ENCODE assay signal across 1 cellular context in the genomic region with DNA sequence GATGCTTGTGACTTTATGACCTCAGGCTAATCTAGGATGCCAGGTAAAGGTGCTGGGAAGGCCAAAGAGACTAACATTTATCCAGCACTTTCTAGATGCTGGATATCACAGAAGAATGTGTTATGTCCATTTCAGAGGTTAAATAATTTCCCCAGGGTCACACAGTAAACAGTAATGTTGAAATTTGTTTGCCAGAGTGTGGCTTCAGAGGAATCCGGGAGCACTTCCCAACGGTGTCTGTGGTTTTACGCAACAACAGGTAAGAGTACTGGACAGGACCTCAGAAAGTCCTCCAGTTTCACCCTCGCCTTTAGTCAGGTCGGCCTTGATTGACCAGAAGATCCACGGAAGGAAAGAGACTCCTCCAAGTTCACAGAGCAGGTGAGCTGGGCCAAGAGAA.
TF ChIP-seq lines count a peak whose summit lies in the region.

No MANE protein-coding gene starts in this region.

TF ChIP-seq in HepG2, 621 proteins besides CTCF, POLR2A, EP300 and RAD21 (continued from another document and continues in another):
- TF ChIP-seq, protein P1, sequence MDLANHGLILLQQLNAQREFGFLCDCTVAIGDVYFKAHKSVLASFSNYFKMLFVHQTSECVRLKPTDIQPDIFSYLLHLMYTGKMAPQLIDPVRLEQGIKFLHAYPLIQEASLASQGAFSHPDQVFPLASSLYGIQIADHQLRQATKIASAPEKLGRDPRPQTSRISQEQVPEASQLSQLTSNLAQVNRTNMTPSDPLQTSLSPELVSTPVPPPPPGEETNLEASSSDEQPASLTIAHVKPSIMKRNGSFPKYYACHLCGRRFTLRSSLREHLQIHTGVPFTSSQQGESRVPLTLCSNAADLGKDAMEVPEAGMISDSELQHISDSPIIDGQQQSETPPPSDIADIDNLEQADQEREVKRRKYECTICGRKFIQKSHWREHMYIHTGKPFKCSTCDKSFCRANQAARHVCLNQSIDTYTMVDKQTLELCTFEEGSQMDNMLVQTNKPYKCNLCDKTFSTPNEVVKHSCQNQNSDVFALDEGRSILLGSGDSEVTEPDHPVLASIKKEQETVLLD (CRISPR knock-in tag; IDR thresholded peaks at IDR 0.05; ENCODE audit: low read depth): no peak
- TF ChIP-seq, protein P2, sequence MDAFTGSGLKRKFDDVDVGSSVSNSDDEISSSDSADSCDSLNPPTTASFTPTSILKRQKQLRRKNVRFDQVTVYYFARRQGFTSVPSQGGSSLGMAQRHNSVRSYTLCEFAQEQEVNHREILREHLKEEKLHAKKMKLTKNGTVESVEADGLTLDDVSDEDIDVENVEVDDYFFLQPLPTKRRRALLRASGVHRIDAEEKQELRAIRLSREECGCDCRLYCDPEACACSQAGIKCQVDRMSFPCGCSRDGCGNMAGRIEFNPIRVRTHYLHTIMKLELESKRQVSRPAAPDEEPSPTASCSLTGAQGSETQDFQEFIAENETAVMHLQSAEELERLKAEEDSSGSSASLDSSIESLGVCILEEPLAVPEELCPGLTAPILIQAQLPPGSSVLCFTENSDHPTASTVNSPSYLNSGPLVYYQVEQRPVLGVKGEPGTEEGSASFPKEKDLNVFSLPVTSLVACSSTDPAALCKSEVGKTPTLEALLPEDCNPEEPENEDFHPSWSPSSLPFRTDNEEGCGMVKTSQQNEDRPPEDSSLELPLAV (CRISPR knock-in tag; conservative IDR thresholded peaks at IDR 0.05; ENCODE audit: low read depth): no peak
- TF ChIP-seq HIVEP1 (CRISPR knock-in tag; IDR thresholded peaks at IDR 0.05) (no peak), TBX2 (CRISPR knock-in tag; IDR thresholded peaks at IDR 0.05; ENCODE audit: borderline replicate concordance) (peak; percentile 31; the same call in 1 of the 2 replicates), ZNF552 (CRISPR knock-in tag; IDR thresholded peaks at IDR 0.05; ENCODE audit: borderline replicate concordance) (no peak), ZNF235 (CRISPR knock-in tag; IDR thresholded peaks at IDR 0.05; ENCODE audit: borderline replicate concordance) (no peak), ESRRA (CRISPR knock-in tag; IDR thresholded peaks at IDR 0.05; ENCODE audit: low read depth) (no peak), BORCS8-MEF2B (CRISPR knock-in tag; IDR thresholded peaks at IDR 0.05) (no peak), ELF3 (CRISPR knock-in tag; IDR thresholded peaks at IDR 0.05) (0 out of 2 replicates have a peak, but pooled peaks have one; percentile 22), ZNF260 (CRISPR knock-in tag; IDR thresholded peaks at IDR 0.05; ENCODE audit: borderline replicate concordance, low read depth) (no peak), EHMT2 (IDR thresholded peaks at IDR 0.05; ENCODE audit: borderline replicate concordance, low read depth, low read length) (no peak), SYNCRIP (IDR thresholded peaks at IDR 0.05; ENCODE audit: insufficient read depth, low read depth, low read length) (no peak), ZNF550 (CRISPR knock-in tag; IDR thresholded peaks at IDR 0.05; ENCODE audit: borderline replicate concordance) (no peak), IRF2 (CRISPR knock-in tag; IDR thresholded peaks at IDR 0.05) (0 out of 2 replicates have a peak, but pooled peaks have one; percentile 18), DPF2 (CRISPR knock-in tag; IDR thresholded peaks at IDR 0.05; ENCODE audit: borderline replicate concordance, low read depth) (no peak), AHR (CRISPR knock-in tag; IDR thresholded peaks at IDR 0.05) (no peak), FOSL1 (CRISPR knock-in tag; IDR thresholded peaks at IDR 0.05; ENCODE audit: borderline replicate concordance) (no peak), RFX3 (CRISPR knock-in tag; IDR thresholded peaks at IDR 0.05) (no peak), ZBTB7A (CRISPR knock-in tag; IDR thresholded peaks at IDR 0.05) (no peak), PPARG (CRISPR knock-in tag; conservative IDR thresholded peaks at IDR 0.05) (no peak), ZNF614 (CRISPR knock-in tag; IDR thresholded peaks at IDR 0.05; ENCODE audit: borderline replicate concordance) (no peak), ZNF496 (CRISPR knock-in tag; IDR thresholded peaks at IDR 0.05; ENCODE audit: insufficient replicate concordance) (no peak), FOSL2 (CRISPR knock-in tag; IDR thresholded peaks at IDR 0.05) (peak; percentile 57), SRSF9 (IDR thresholded peaks at IDR 0.05; ENCODE audit: borderline replicate concordance, insufficient read depth, low read depth, low read length, poor library complexity, severe bottlenecking) (no peak), HNRNPK (IDR thresholded peaks at IDR 0.05; ENCODE audit: low read depth, low read length, poor library complexity, severe bottlenecking) (no peak), FOXA1 (IDR thresholded peaks at IDR 0.05) (no peak), FOXA1 (CRISPR knock-in tag; IDR thresholded peaks at IDR 0.05) (peak; percentile 76), RFX5 (IDR thresholded peaks at IDR 0.05; ENCODE audit: low read depth, low read length) (no peak), GFI1 (CRISPR knock-in tag; IDR thresholded peaks at IDR 0.05; ENCODE audit: borderline replicate concordance) (0 out of 2 replicates have a peak, but pooled peaks have one; percentile 22), TAF15 (IDR thresholded peaks at IDR 0.05; ENCODE audit: low read depth, low read length, poor library complexity, severe bottlenecking) (no peak), ZNF232 (CRISPR knock-in tag; IDR thresholded peaks at IDR 0.05; ENCODE audit: borderline replicate concordance) (no peak), ZNF337 (CRISPR knock-in tag; IDR thresholded peaks at IDR 0.05; ENCODE audit: borderline replicate concordance, low read depth) (no peak), ZNF670 (CRISPR knock-in tag; IDR thresholded peaks at IDR 0.05; ENCODE audit: borderline replicate concordance) (no peak), ZFP90 (CRISPR knock-in tag; IDR thresholded peaks at IDR 0.05; ENCODE audit: borderline replicate concordance) (no peak), NR2F2 (IDR thresholded peaks at IDR 0.05; ENCODE audit: borderline replicate concordance, low read depth) (peak; percentile 67; the same call in 1 of the 2 replicates), MEF2D (CRISPR knock-in tag; IDR thresholded peaks at IDR 0.05) (no peak), ZNF207 (IDR thresholded peaks at IDR 0.05; ENCODE audit: borderline replicate concordance) (no peak), CHD4 (IDR thresholded peaks at IDR 0.05; ENCODE audit: borderline replicate concordance, low read length) (no peak), NFKBIZ (CRISPR knock-in tag; IDR thresholded peaks at IDR 0.05) (peak; percentile 48; the same call in 1 of the 2 replicates), POLR2AphosphoS2 (IDR thresholded peaks at IDR 0.05; ENCODE audit: low read depth, low read length) (no peak), ZNF17 (CRISPR knock-in tag; IDR thresholded peaks at IDR 0.05) (no peak), ZNF652 (CRISPR knock-in tag; IDR thresholded peaks at IDR 0.05; ENCODE audit: borderline replicate concordance, low read depth) (peak; percentile 59; the same call in 1 of the 2 replicates), ZNF205 (CRISPR knock-in tag; IDR thresholded peaks at IDR 0.05) (0 out of 2 replicates have a peak, but pooled peaks have one; percentile 33), YY1 (IDR thresholded peaks at IDR 0.05; ENCODE audit: insufficient read depth, insufficient replicate concordance, low read depth, low read length) (no peak), PHF20 (CRISPR knock-in tag; IDR thresholded peaks at IDR 0.05) (no peak), TP53 (CRISPR knock-in tag; conservative IDR thresholded peaks at IDR 0.05) (no peak), NR2F1 (CRISPR knock-in tag; IDR thresholded peaks at IDR 0.05) (peak in 1 of 2 experiments; percentile 62; a peak in 2 of 4 replicates), FLYWCH1 (CRISPR knock-in tag; IDR thresholded peaks at IDR 0.05) (no peak), HHEX (CRISPR knock-in tag; IDR thresholded peaks at IDR 0.05) (no peak), ZNF773 (CRISPR knock-in tag; IDR thresholded peaks at IDR 0.05; ENCODE audit: borderline replicate concordance) (no peak), RCOR2 (CRISPR knock-in tag; IDR thresholded peaks at IDR 0.05) (0 out of 2 replicates have a peak, but pooled peaks have one; percentile 18), PHF8 (CRISPR knock-in tag; IDR thresholded peaks at IDR 0.05) (peak; percentile 33; the same call in 1 of the 2 replicates), SOX6 (IDR thresholded peaks at IDR 0.05) (no peak), SOX6 (CRISPR knock-in tag; IDR thresholded peaks at IDR 0.05) (peak; percentile 50; the same call in 1 of the 2 replicates), SP1 (IDR thresholded peaks at IDR 0.05) (no peak), SP1 (CRISPR knock-in tag; IDR thresholded peaks at IDR 0.05) (no peak), SALL1 (CRISPR knock-in tag; IDR thresholded peaks at IDR 0.05) (peak; percentile 50), NCOR1 (IDR thresholded peaks at IDR 0.05; ENCODE audit: borderline replicate concordance, low read length) (no peak)
- TF ChIP-seq, protein P3, sequence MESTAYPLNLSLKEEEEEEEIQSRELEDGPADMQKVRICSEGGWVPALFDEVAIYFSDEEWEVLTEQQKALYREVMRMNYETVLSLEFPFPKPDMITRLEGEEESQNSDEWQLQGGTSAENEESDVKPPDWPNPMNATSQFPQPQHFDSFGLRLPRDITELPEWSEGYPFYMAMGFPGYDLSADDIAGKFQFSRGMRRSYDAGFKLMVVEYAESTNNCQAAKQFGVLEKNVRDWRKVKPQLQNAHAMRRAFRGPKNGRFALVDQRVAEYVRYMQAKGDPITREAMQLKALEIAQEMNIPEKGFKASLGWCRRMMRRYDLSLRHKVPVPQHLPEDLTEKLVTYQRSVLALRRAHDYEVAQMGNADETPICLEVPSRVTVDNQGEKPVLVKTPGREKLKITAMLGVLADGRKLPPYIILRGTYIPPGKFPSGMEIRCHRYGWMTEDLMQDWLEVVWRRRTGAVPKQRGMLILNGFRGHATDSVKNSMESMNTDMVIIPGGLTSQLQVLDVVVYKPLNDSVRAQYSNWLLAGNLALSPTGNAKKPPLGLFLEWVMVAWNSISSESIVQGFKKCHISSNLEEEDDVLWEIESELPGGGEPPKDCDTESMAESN (CRISPR knock-in tag; conservative IDR thresholded peaks at IDR 0.05): no peak
- TF ChIP-seq, protein P4, sequence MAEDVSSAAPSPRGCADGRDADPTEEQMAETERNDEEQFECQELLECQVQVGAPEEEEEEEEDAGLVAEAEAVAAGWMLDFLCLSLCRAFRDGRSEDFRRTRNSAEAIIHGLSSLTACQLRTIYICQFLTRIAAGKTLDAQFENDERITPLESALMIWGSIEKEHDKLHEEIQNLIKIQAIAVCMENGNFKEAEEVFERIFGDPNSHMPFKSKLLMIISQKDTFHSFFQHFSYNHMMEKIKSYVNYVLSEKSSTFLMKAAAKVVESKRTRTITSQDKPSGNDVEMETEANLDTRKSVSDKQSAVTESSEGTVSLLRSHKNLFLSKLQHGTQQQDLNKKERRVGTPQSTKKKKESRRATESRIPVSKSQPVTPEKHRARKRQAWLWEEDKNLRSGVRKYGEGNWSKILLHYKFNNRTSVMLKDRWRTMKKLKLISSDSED (CRISPR knock-in tag; IDR thresholded peaks at IDR 0.05): no peak
- TF ChIP-seq, protein P5, sequence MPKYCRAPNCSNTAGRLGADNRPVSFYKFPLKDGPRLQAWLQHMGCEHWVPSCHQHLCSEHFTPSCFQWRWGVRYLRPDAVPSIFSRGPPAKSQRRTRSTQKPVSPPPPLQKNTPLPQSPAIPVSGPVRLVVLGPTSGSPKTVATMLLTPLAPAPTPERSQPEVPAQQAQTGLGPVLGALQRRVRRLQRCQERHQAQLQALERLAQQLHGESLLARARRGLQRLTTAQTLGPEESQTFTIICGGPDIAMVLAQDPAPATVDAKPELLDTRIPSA (CRISPR knock-in tag; IDR thresholded peaks at IDR 0.05; ENCODE audit: borderline replicate concordance): no peak
- TF ChIP-seq, protein P6, sequence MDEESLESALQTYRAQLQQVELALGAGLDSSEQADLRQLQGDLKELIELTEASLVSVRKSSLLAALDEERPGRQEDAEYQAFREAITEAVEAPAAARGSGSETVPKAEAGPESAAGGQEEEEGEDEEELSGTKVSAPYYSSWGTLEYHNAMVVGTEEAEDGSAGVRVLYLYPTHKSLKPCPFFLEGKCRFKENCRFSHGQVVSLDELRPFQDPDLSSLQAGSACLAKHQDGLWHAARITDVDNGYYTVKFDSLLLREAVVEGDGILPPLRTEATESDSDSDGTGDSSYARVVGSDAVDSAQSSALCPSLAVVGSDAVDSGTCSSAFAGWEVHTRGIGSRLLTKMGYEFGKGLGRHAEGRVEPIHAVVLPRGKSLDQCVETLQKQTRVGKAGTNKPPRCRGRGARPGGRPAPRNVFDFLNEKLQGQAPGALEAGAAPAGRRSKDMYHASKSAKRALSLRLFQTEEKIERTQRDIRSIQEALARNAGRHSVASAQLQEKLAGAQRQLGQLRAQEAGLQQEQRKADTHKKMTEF (CRISPR knock-in tag; IDR thresholded peaks at IDR 0.05): peak; percentile 74; the same call in 1 of the 2 replicates
- TF ChIP-seq, protein P7, sequence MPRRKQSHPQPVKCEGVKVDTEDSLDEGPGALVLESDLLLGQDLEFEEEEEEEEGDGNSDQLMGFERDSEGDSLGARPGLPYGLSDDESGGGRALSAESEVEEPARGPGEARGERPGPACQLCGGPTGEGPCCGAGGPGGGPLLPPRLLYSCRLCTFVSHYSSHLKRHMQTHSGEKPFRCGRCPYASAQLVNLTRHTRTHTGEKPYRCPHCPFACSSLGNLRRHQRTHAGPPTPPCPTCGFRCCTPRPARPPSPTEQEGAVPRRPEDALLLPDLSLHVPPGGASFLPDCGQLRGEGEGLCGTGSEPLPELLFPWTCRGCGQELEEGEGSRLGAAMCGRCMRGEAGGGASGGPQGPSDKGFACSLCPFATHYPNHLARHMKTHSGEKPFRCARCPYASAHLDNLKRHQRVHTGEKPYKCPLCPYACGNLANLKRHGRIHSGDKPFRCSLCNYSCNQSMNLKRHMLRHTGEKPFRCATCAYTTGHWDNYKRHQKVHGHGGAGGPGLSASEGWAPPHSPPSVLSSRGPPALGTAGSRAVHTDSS (CRISPR knock-in tag; conservative IDR thresholded peaks at IDR 0.05): no peak
- TF ChIP-seq, protein P8, sequence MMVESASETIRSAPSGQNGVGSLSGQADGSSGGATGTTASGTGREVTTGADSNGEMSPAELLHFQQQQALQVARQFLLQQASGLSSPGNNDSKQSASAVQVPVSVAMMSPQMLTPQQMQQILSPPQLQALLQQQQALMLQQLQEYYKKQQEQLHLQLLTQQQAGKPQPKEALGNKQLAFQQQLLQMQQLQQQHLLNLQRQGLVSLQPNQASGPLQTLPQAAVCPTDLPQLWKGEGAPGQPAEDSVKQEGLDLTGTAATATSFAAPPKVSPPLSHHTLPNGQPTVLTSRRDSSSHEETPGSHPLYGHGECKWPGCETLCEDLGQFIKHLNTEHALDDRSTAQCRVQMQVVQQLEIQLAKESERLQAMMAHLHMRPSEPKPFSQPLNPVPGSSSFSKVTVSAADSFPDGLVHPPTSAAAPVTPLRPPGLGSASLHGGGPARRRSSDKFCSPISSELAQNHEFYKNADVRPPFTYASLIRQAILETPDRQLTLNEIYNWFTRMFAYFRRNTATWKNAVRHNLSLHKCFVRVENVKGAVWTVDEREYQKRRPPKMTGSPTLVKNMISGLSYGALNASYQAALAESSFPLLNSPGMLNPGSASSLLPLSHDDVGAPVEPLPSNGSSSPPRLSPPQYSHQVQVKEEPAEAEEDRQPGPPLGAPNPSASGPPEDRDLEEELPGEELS (CRISPR knock-in tag; IDR thresholded peaks at IDR 0.05): peak; percentile 88
